ENCODE assay signal across 8 cellular contexts in genomic region chr21:33924079-33924765, GRCh38. TPM values are rescaled to one million over a fixed set of nuclear protein-coding genes. Genes with fewer than 3 reads are reported as not detected.
DNase-seq lines count a peak whose midpoint lies in the region; ATAC-seq and TF ChIP-seq lines count a peak whose summit lies in the region.

No MANE protein-coding gene starts in this region.

- no peaks in the 10 kb centered on the region for H3K27me3 ChIP-seq in dorsolateral prefrontal cortex

- peak overlapping the region in 18 of 59 donors; percentile 5 to 43 (median 24) for H3K4me3 ChIP-seq in dorsolateral prefrontal cortex

- in situ Hi-C loops in ACHN (cut with HindIII; ENCODE audit: low pct_ligation_motif_present, low pct_unique_long_range_greater_than_20kb, low sequenced_read_pairs): no loop called here

- H3K27ac ChIP-seq in dorsolateral prefrontal cortex: peak overlapping the region; percentile 51 to 98 (median 91)

- DNase-seq in ACHN (peak; percentile 71), NCI-H748 (lab: John Stamatoyannopoulos, UW; ENCODE audit: unreplicated experiment) (peak; percentile 84), dorsolateral prefrontal cortex (peak; percentile 84 to 94 (median 90)), medulla oblongata (ENCODE audit: extremely low spot score) (peak; percentile 97)
- DNase-seq in activated CD4-positive, alpha-beta T cell treated with anti-CD3 and anti-CD28 coated beads, Interleukin-2, amount 50 U/mL, for 24 hours (ENCODE audit: low read depth in 1 of 2, low spot score in 1 of 2): peak; percentile 84 to 87
- peak; percentile 92 for DNase-seq in stimulated activated CD8-positive, alpha-beta memory T cell treated with anti-CD3 and anti-CD28 coated beads, Interleukin-15, amount 100 ng/mL, for 1 hour (ENCODE audit: low read depth)

- TF ChIP-seq CTCF in dorsolateral prefrontal cortex (IDR thresholded peaks at IDR 0.05 in 54 of 56, conservative IDR thresholded peaks at IDR 0.05 in 2 of 56; ENCODE audit: low read depth in 1 of 56, partially characterized antibody in 56 of 56): peak; percentile 81 to 99 (median 97)

- intact Hi-C loops in dorsolateral prefrontal cortex (cut with DNase I): loop anchor here (2.0 to 10.0 kb wide), 4 partner anchors 149 to 427 kb away; partner anchors contain the start of genes MRPS6 (in 1 of the 2) and SLC5A3 (in 1 of the 2)

- peak; percentile 72 for ATAC-seq in GM18868 (IDR thresholded peaks at IDR 0.05; ENCODE audit: unreplicated experiment)
- ATAC-seq in HG03460 (IDR thresholded peaks at IDR 0.05; ENCODE audit: unreplicated experiment): peak; percentile 80

RNA-seq across cellular contexts. Expression of gene ATP5PO, which starts 8.6 kb away (rescaled TPM):
- 100 to 1,000 TPM; 104 to 254 (median 186) TPM for total RNA-seq in dorsolateral prefrontal cortex
